10 cellular contexts compared by ENCODE assay signal in the genomic region with DNA sequence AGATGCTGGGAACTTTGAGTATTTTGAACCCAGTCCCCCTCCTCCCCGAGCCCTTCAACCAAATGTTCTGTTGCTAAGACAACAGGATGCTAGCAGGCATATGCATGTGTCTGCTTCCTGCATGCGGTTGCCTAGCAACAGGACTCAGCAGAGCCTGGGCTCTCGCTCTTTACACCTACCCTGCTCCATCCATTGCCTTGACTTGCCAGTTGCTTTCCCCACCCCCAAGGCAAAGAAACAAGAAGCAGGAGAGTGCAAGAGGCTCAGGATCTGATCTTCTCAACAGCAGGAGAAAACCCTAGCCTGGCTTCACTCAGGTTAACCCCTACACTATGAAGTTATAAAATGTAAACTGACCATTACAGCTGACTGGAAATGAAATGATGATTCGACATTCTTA.
A peak's percentile ranks its signal among the peaks of the same experiment; 100 is the strongest.
DNase-seq lines count a peak whose midpoint lies in the region; ATAC-seq, FAIRE-seq and TF ChIP-seq lines count a peak whose summit lies in the region.
"Had no signal": no experiment of that assay in that cellular context is flagged by ENCODE, and none has a peak within 500 bp of the region (broad histone marks: within the 10 kb centered on the region; RNA-seq: fewer than 3 reads in every experiment).

No MANE protein-coding gene starts in this region.

- no peaks in the 10 kb centered on the region for H3K9me3 Mint-ChIP-seq in Calu3 (ENCODE audit: low read depth, unreplicated experiment)
- H3K9me3 Mint-ChIP-seq in activated naive CD4-positive, alpha-beta T cell treated with anti-CD3 and anti-CD28 coated beads for 36 hours: peaks cover 1% of the 10 kb centered on the region

- H3K27me3 Mint-ChIP-seq in Calu3 (ENCODE audit: unreplicated experiment): peaks cover 56% of the 10 kb centered on the region
- H3K27me3 Mint-ChIP-seq in activated naive CD4-positive, alpha-beta T cell treated with anti-CD3 and anti-CD28 coated beads for 36 hours (ENCODE audit: low read depth): peaks cover 5% of the 10 kb centered on the region

- no peaks in the 10 kb centered on the region for H3K36me3 ChIP-seq in GM12878 (ENCODE audit: control insufficient read depth in 2 of 2, insufficient read depth in 2 of 2, low read length in 1 of 2)
- H3K36me3 ChIP-seq in prostate gland: no peaks in the 10 kb centered on the region
- H3K36me3 ChIP-seq: colonic mucosa had no signal

- CTCF ChIA-PET in Calu3 (lab: Charles Lee): no interaction called here
- CTCF ChIA-PET in GM12878 (lab: Yijun Ruan, JAX): interaction anchor here (1.7 kb wide), 1 partner anchor 13 kb away, joined by 6 read pairs; no protein-coding TSS in a partner anchor
- CTCF ChIA-PET in activated naive CD4-positive, alpha-beta T cell treated with anti-CD3 and anti-CD28 coated beads for 36 hours (lab: Charles Lee): no interaction called here

- no peaks in the 10 kb centered on the region for H3K27me3 ChIP-seq in GM12878 (replicated peaks in 1 of 2; ENCODE audit: control insufficient read depth in 2 of 2, insufficient read depth in 2 of 2, low read length in 1 of 2)
- H3K27me3 ChIP-seq in prostate gland (replicated peaks; ENCODE audit: insufficient read depth): no peaks in the 10 kb centered on the region
- H3K27me3 ChIP-seq: colonic mucosa had no signal

- H3K9me3 ChIP-seq in GM12878 (replicated peaks; ENCODE audit: control insufficient read depth, insufficient read depth, low read length): no peaks in the 10 kb centered on the region
- no peaks in the 10 kb centered on the region for H3K9me3 ChIP-seq in prostate gland
- H3K9me3 ChIP-seq: colonic mucosa had no signal

- no peak for TF ChIP-seq CTCF in Calu3 (IDR thresholded peaks at IDR 0.05; ENCODE audit: unreplicated experiment)
- no peak for TF ChIP-seq CTCF in GM20000 (IDR thresholded peaks at IDR 0.05; ENCODE audit: extremely low read depth, missing control alignments)
- no peak for TF ChIP-seq CTCF in GM12878 (IDR thresholded peaks at IDR 0.05 in 2 of 3, conservative IDR thresholded peaks at IDR 0.05 in 1 of 3; ENCODE audit: control insufficient read depth in 2 of 3, extremely low read depth in 1 of 3, insufficient read depth in 1 of 3, low read depth in 3 of 3, low read length in 3 of 3)
- no peak for TF ChIP-seq CTCF in prostate gland (IDR thresholded peaks at IDR 0.05)

- TF ChIP-seq RAD21 in GM12878 (IDR thresholded peaks at IDR 0.05; ENCODE audit: insufficient read depth, low read depth, low read length): no peak

- H3K27ac ChIP-seq in GM12878 (ENCODE audit: control insufficient read depth, insufficient read depth) (no peak overlapping the region), prostate gland (no peak overlapping the region)
- H3K27ac ChIP-seq: C4-2B, colonic mucosa had no signal

- RAD21 ChIA-PET in GM12878 (lab: Charles Lee; ENCODE audit: unreplicated experiment): no interaction called here

- POLR2A ChIA-PET in GM12878 (lab: Charles Lee): no interaction called here

- no peaks in the 10 kb centered on the region for H3K36me3 Mint-ChIP-seq in Calu3 (ENCODE audit: insufficient read depth, unreplicated experiment)
- no peaks in the 10 kb centered on the region for H3K36me3 Mint-ChIP-seq in activated naive CD4-positive, alpha-beta T cell treated with anti-CD3 and anti-CD28 coated beads for 36 hours (ENCODE audit: low read depth)

- ATAC-seq in GM12878: peak; percentile 72

- intact Hi-C loops in Calu3 (cut with micrococcal nuclease; ENCODE audit: unreplicated experiment): no loop called here
- intact Hi-C loops in GM12878 (cut with micrococcal nuclease; ENCODE audit: unreplicated experiment): no loop called here
- intact Hi-C loops in prostate gland (cut with DNase I): no loop called here
- intact Hi-C loops in activated naive CD4-positive, alpha-beta T cell treated with anti-CD3 and anti-CD28 coated beads for 36 hours (cut with micrococcal nuclease): no loop called here

- no peak overlapping the region for H2AFZ ChIP-seq in GM12878 (ENCODE audit: control insufficient read depth, low read depth, low read length)

- peak; percentile 11 for DNase-seq in Calu3
- DNase-seq in GM20000 (ENCODE audit: low spot score): peak; percentile 11
- peak; percentile 15 for DNase-seq in HT-29 (ENCODE audit: low spot score)
- no peak for DNase-seq in GM12878 (ENCODE audit: low read depth, low spot score)
- DNase-seq in prostate gland (ENCODE audit: low spot score): no peak
- no peak for DNase-seq in foreskin melanocyte
- DNase-seq in activated naive CD4-positive, alpha-beta T cell treated with anti-CD3 and anti-CD28 coated beads for 36 hours: no peak
- no peak for DNase-seq in NOMO-1 treated with DMSO at 0.1 percent for 48 hours (lab: John Stamatoyannopoulos, UW; ENCODE audit: unreplicated experiment)
- DNase-seq: colonic mucosa had no signal

- TF ChIP-seq POLR2A in GM12878 (IDR thresholded peaks at IDR 0.05; ENCODE audit: low read depth, low read length) (no peak), prostate gland (IDR thresholded peaks at IDR 0.05) (no peak)

- H3K4me2 ChIP-seq in GM12878 (ENCODE audit: control insufficient read depth, insufficient read depth): no peak overlapping the region

- no peak overlapping the region for H3K4me3 ChIP-seq in GM12878
- no peak overlapping the region for H3K4me3 ChIP-seq in prostate gland
- H3K4me3 ChIP-seq: colonic mucosa had no signal

- H3K4me1 ChIP-seq in GM12878 (ENCODE audit: control insufficient read depth, insufficient read depth, low read length): no peaks in the 10 kb centered on the region
- no peaks in the 10 kb centered on the region for H3K4me1 ChIP-seq in prostate gland (replicated peaks)
- H3K4me1 ChIP-seq: colonic mucosa had no signal

- H4K20me1 ChIP-seq in GM12878 (ENCODE audit: control insufficient read depth, insufficient read depth): no peaks in the 10 kb centered on the region

- H3K79me2 ChIP-seq in GM12878 (ENCODE audit: control insufficient read depth, insufficient read depth, low read length): no peaks in the 10 kb centered on the region

- no peak for FAIRE-seq in GM12878 (lab: Jason Lieb, UNC)

- SMC1A ChIA-PET in GM12878 (lab: Charles Lee; ENCODE audit: uncharacterized antibody, unreplicated experiment): interaction anchor here (1.1 to 1.8 kb wide), 2 partner anchors 8 to 11 kb away, joined by 3 to 6 read pairs; no protein-coding TSS in a partner anchor

- WGBS in GM12878 (ENCODE audit: insufficient coverage, insufficient replicate concordance, low lambda C conversion rate, missing lambda C conversion rate): 18% methylated on average over 4 of the region's 4 CpGs
- WGBS in prostate gland: 29% methylated on average over 4 of the region's 4 CpGs

- no peak overlapping the region for H3K4me3 Mint-ChIP-seq in Calu3 (ENCODE audit: low read depth, unreplicated experiment)
- no peak overlapping the region for H3K4me3 Mint-ChIP-seq in activated naive CD4-positive, alpha-beta T cell treated with anti-CD3 and anti-CD28 coated beads for 36 hours

- no peak for TF ChIP-seq EP300 in GM12878 (IDR thresholded peaks at IDR 0.05; ENCODE audit: borderline replicate concordance in 1 of 2, control insufficient read depth in 1 of 2, low read depth in 2 of 2, low read length in 2 of 2)

- no peak overlapping the region for H3K9ac ChIP-seq in GM12878 (ENCODE audit: control insufficient read depth, insufficient read depth, low read length)

- BruUV-seq in Calu3 (replicated peaks; lab: Mats Ljungman, UMichigan) (no TSS peak), GM12878 (replicated peaks; lab: Mats Ljungman, UMichigan) (no TSS peak)

- H3K4me1 Mint-ChIP-seq in Calu3 (ENCODE audit: low read depth, unreplicated experiment): peaks cover 8% of the 10 kb centered on the region
- H3K4me1 Mint-ChIP-seq in activated naive CD4-positive, alpha-beta T cell treated with anti-CD3 and anti-CD28 coated beads for 36 hours (ENCODE audit: low read depth): no peaks in the 10 kb centered on the region

- no peak overlapping the region for H3K27ac Mint-ChIP-seq in Calu3 (ENCODE audit: unreplicated experiment)
- no peak overlapping the region for H3K27ac Mint-ChIP-seq in activated naive CD4-positive, alpha-beta T cell treated with anti-CD3 and anti-CD28 coated beads for 36 hours

- in situ Hi-C loops in GM12878 (cut with MboI): no loop called here

TF ChIP-seq in GM12878, 131 proteins besides CTCF, POLR2A, EP300 and RAD21:
- peak; percentile 90; the same call in 2 of the 3 replicates for TF ChIP-seq POU2F2 (IDR thresholded peaks at IDR 0.05; ENCODE audit: borderline replicate concordance, low read depth, low read length)
- TF ChIP-seq ZBTB33 (IDR thresholded peaks at IDR 0.05): no peak
- peak; percentile 91 for TF ChIP-seq BMI1 (IDR thresholded peaks at IDR 0.05; ENCODE audit: borderline replicate concordance)
- no peak for TF ChIP-seq SREBF2 (IDR thresholded peaks at IDR 0.05; ENCODE audit: low read length)
- TF ChIP-seq PAX8 (IDR thresholded peaks at IDR 0.05): no peak
- no peak for TF ChIP-seq SMC3 (IDR thresholded peaks at IDR 0.05; ENCODE audit: borderline replicate concordance, low read length)
- TF ChIP-seq ZNF274 (IDR thresholded peaks at IDR 0.05; ENCODE audit: insufficient read depth, insufficient read length): no peak
- TF ChIP-seq JUNB (IDR thresholded peaks at IDR 0.05): no peak

Comparison
In these comparisons a context has a peak if more than half of its experiments do, and no peak if none do; other contexts are left out.
1. DNase-seq: peak in Calu3 (single experiment), GM20000 (single experiment) and HT-29 (single experiment); none in GM12878 (single experiment), prostate gland (single experiment), foreskin melanocyte (single experiment), activated naive CD4-positive, alpha-beta T cell treated with anti-CD3 and anti-CD28 coated beads for 36 hours (single experiment) and NOMO-1 treated with DMSO at 0.1 percent for 48 hours (single experiment).